In genomic region chr2:134648547-134648946, GRCh38 we compare ENCODE assay signal across 27 cellular contexts.
"Had no signal": no experiment of that assay in that cellular context is flagged by ENCODE, and none has a peak within 500 bp of the region (broad histone marks: within the 10 kb centered on the region; RNA-seq: fewer than 3 reads in every experiment).

No MANE protein-coding gene starts in this region.

- H3K4me1 ChIP-seq: gastroesophageal sphincter, left lung, vagina had no signal

- H3K4me3 ChIP-seq: gastroesophageal sphincter, left lung, lung, thoracic aorta, vagina had no signal

- H3K27ac ChIP-seq: gastroesophageal sphincter, left lung, thoracic aorta, vagina had no signal

- H3K4me1 Mint-ChIP-seq: activated CD4-positive, alpha-beta memory T cell treated with anti-CD3 and anti-CD28 coated beads, Interleukin-2, amount 10 ng/mL, durations not matched to agents 7 days and 5 days; activated CD4-positive, alpha-beta T cell treated with anti-CD3 and anti-CD28 coated beads, Interleukin-2, amount 10 ng/mL, durations not matched to agents 24 days and 14 days; activated naive CD4-positive, alpha-beta T cell treated with anti-CD3 and anti-CD28 coated beads, Interleukin-2, amount 50 U/mL, for 24 hours; activated naive CD8-positive, alpha-beta T cell treated with anti-CD3 and anti-CD28 coated beads, Interleukin-2, amount 50 U/mL, for 24 hours; immature natural killer cell; nephron had no signal

- H3K27me3 Mint-ChIP-seq: activated naive CD4-positive, alpha-beta T cell treated with anti-CD3 and anti-CD28 coated beads, Interleukin-2, amount 50 U/mL, for 24 hours; activated naive CD8-positive, alpha-beta T cell treated with anti-CD3 and anti-CD28 coated beads, Interleukin-2, amount 50 U/mL, for 24 hours; activated T-cell treated with anti-CD3 and anti-CD28 coated beads, Interleukin-2, amount 50 U/mL, for 24 hours; progenitor cell of endocrine pancreas; stimulated activated naive CD8-positive, alpha-beta T cell treated with anti-CD3 and anti-CD28 coated beads, Interleukin-15, Interleukin-2, amounts not matched to agents 100 ng/mL and 50 ng/mL, for 24 hours had no signal

- H3K9me3 ChIP-seq: gastroesophageal sphincter, left lung, thoracic aorta, vagina had no signal

- H3K4me3 Mint-ChIP-seq: activated CD4-positive, alpha-beta memory T cell treated with anti-CD3 and anti-CD28 coated beads, Interleukin-2, amount 10 ng/mL, durations not matched to agents 7 days and 5 days; activated CD4-positive, alpha-beta T cell treated with anti-CD3 and anti-CD28 coated beads, Interleukin-2, amount 10 ng/mL, durations not matched to agents 24 days and 14 days; activated naive CD4-positive, alpha-beta T cell treated with anti-CD3 and anti-CD28 coated beads, Interleukin-2, amount 50 U/mL, for 24 hours; activated naive CD8-positive, alpha-beta T cell treated with anti-CD3 and anti-CD28 coated beads, Interleukin-2, amount 50 U/mL, for 24 hours; activated T-cell treated with anti-CD3 and anti-CD28 coated beads, Interleukin-2, amount 50 U/mL, for 24 hours; immature natural killer cell; nephron; stimulated activated effector memory CD8-positive, alpha-beta T cell treated with anti-CD3 and anti-CD28 coated beads, Interleukin-12 subunit alpha, Interleukin-12 subunit beta, amount 100 ng/mL, for 72 hours; stimulated activated naive CD8-positive, alpha-beta T cell treated with anti-CD3 and anti-CD28 coated beads, Interleukin-15, Interleukin-2, amounts not matched to agents 100 ng/mL and 50 ng/mL, for 24 hours; type B pancreatic cell had no signal

- ATAC-seq: activated naive CD8-positive, alpha-beta T cell treated with anti-CD3 and anti-CD28 coated beads, Interleukin-2, amount 50 U/mL, for 24 hours; gastroesophageal sphincter; sciatic nerve; stimulated activated effector memory CD8-positive, alpha-beta T cell treated with anti-CD3 and anti-CD28 coated beads, Interleukin-12 subunit alpha, Interleukin-12 subunit beta, amount 100 ng/mL, for 72 hours had no signal

- H3K36me3 ChIP-seq: gastroesophageal sphincter, left lung, thoracic aorta, vagina had no signal

- H3K27ac Mint-ChIP-seq: activated CD4-positive, alpha-beta memory T cell treated with anti-CD3 and anti-CD28 coated beads, Interleukin-2, amount 10 ng/mL, durations not matched to agents 7 days and 5 days; activated CD4-positive, alpha-beta T cell treated with anti-CD3 and anti-CD28 coated beads, Interleukin-2, amount 10 ng/mL, durations not matched to agents 24 days and 14 days; activated naive CD8-positive, alpha-beta T cell treated with anti-CD3 and anti-CD28 coated beads, Interleukin-2, amount 50 U/mL, for 24 hours; activated T-cell treated with anti-CD3 and anti-CD28 coated beads, Interleukin-2, amount 50 U/mL, for 24 hours; immature natural killer cell; nephron; stimulated activated effector memory CD8-positive, alpha-beta T cell treated with anti-CD3 and anti-CD28 coated beads, Interleukin-12 subunit alpha, Interleukin-12 subunit beta, amount 100 ng/mL, for 72 hours; stimulated activated naive CD8-positive, alpha-beta T cell treated with anti-CD3 and anti-CD28 coated beads, Interleukin-15, Interleukin-2, amounts not matched to agents 100 ng/mL and 50 ng/mL, for 24 hours; type B pancreatic cell had no signal

- H3K36me3 Mint-ChIP-seq: activated naive CD4-positive, alpha-beta T cell treated with anti-CD3 and anti-CD28 coated beads, Interleukin-2, amount 50 U/mL, for 24 hours; immature natural killer cell; stimulated activated effector memory CD8-positive, alpha-beta T cell treated with anti-CD3 and anti-CD28 coated beads, Interleukin-12 subunit alpha, Interleukin-12 subunit beta, amount 100 ng/mL, for 72 hours; type B pancreatic cell had no signal

- DNase-seq: activated CD4-positive, alpha-beta memory T cell treated with anti-CD3 and anti-CD28 coated beads, Interleukin-2, amount 10 ng/mL, durations not matched to agents 7 days and 5 days; activated CD4-positive, alpha-beta T cell treated with anti-CD3 and anti-CD28 coated beads, Interleukin-2, amount 10 ng/mL, durations not matched to agents 24 days and 14 days; activated CD4-positive, CD25-positive, alpha-beta regulatory T cell treated with anti-CD3 and anti-CD28 coated beads, Interleukin-2, amount 50 U/mL, for 72 hours; activated CD8-positive, alpha-beta memory T cell treated with anti-CD3 and anti-CD28 coated beads, Interleukin-2, amount 50 U/mL, for 48 hours; activated naive CD8-positive, alpha-beta T cell treated with anti-CD3 and anti-CD28 coated beads, Interleukin-2, amount 50 U/mL, for 24 hours; activated T-cell treated with anti-CD3 and anti-CD28 coated beads, Interleukin-2, amount 50 U/mL, for 24 hours; amygdala; effector CD8-positive, alpha-beta T cell; head of caudate nucleus; hypothalamus; immature natural killer cell; left lung; small intestine; stimulated activated CD4-positive, alpha-beta T cell treated with anti-CD3 and anti-CD28 coated beads, Interleukin-4, amount 100 ng/mL, for 24 hours; T-helper 2 cell had no signal

- FAIRE-seq: colon, small intestine had no signal

- H3K9me3 Mint-ChIP-seq: activated CD4-positive, alpha-beta memory T cell treated with anti-CD3 and anti-CD28 coated beads, Interleukin-2, amount 10 ng/mL, durations not matched to agents 7 days and 5 days; activated CD4-positive, alpha-beta T cell treated with anti-CD3 and anti-CD28 coated beads, Interleukin-2, amount 10 ng/mL, durations not matched to agents 24 days and 14 days; activated naive CD4-positive, alpha-beta T cell treated with anti-CD3 and anti-CD28 coated beads, Interleukin-2, amount 50 U/mL, for 24 hours; activated T-cell treated with anti-CD3 and anti-CD28 coated beads, Interleukin-2, amount 50 U/mL, for 24 hours; nephron; stimulated activated effector memory CD8-positive, alpha-beta T cell treated with anti-CD3 and anti-CD28 coated beads, Interleukin-12 subunit alpha, Interleukin-12 subunit beta, amount 100 ng/mL, for 72 hours; stimulated activated naive CD8-positive, alpha-beta T cell treated with anti-CD3 and anti-CD28 coated beads, Interleukin-15, Interleukin-2, amounts not matched to agents 100 ng/mL and 50 ng/mL, for 24 hours; type B pancreatic cell had no signal

- H3K27me3 ChIP-seq: gastroesophageal sphincter, left lung, vagina had no signal
